ENCODE assay signal across 1 cellular context in genomic region chr4:3098346-3098745, GRCh38.
TF ChIP-seq lines count a peak whose summit lies in the region.

No MANE protein-coding gene starts in this region.

TF ChIP-seq in IMR-90, 13 proteins besides CTCF, POLR2A, EP300 and RAD21:
- TF ChIP-seq MAZ (IDR thresholded peaks at IDR 0.05; ENCODE audit: borderline replicate concordance, low read depth, low read length) = no peak
- no peak for TF ChIP-seq CEBPB (IDR thresholded peaks at IDR 0.05; ENCODE audit: low read depth, low read length)
- TF ChIP-seq RCOR1 (IDR thresholded peaks at IDR 0.05; ENCODE audit: insufficient replicate concordance, low read length) = no peak
- TF ChIP-seq MXI1 (IDR thresholded peaks at IDR 0.05; ENCODE audit: borderline replicate concordance, low read depth, low read length) = no peak
- TF ChIP-seq USF2 (IDR thresholded peaks at IDR 0.05; ENCODE audit: low read depth, low read length) = no peak
- TF ChIP-seq RFX5 (IDR thresholded peaks at IDR 0.05; ENCODE audit: low read depth, low read length) = no peak
